20 cellular contexts compared by ENCODE assay signal in genomic region chr6:130143709-130144108, GRCh38.
A peak's percentile ranks its signal among the peaks of the same experiment; 100 is the strongest.
DNase-seq lines count a peak whose midpoint lies in the region; ATAC-seq, FAIRE-seq and TF ChIP-seq lines count a peak whose summit lies in the region.
"Had no signal": no experiment of that assay in that cellular context is flagged by ENCODE, and none has a peak within 500 bp of the region (broad histone marks: within the 10 kb centered on the region; RNA-seq: fewer than 3 reads in every experiment).

No MANE protein-coding gene starts in this region.

- BruUV-seq in PC-9 (replicated peaks; lab: Mats Ljungman, UMichigan): no TSS peak

- no peak overlapping the region for H3K27ac ChIP-seq in PC-9
- H3K27ac ChIP-seq: uterus, VCaP had no signal

- no peaks in the 10 kb centered on the region for H3F3A ChIP-seq in PC-9 (ENCODE audit: insufficient read depth, low read depth)

- POLR2A ChIA-PET in PC-9 (lab: Charles Lee; ENCODE audit: unreplicated experiment): no interaction called here

- H3K9me3 ChIP-seq in PC-9 (ENCODE audit: insufficient read depth, low read depth): no peaks in the 10 kb centered on the region
- H3K9me3 ChIP-seq: uterus had no signal

- no peaks in the 10 kb centered on the region for H3K9me2 ChIP-seq in PC-9 (ENCODE audit: insufficient read depth)

- CTCF ChIA-PET in PC-9 (lab: Charles Lee): no interaction called here

- H3K27me3 ChIP-seq in PC-9 (ENCODE audit: insufficient read depth, low read depth): no peaks in the 10 kb centered on the region
- H3K27me3 ChIP-seq: uterus had no signal

- H3K79me2 ChIP-seq in PC-9 (ENCODE audit: low read depth): no peaks in the 10 kb centered on the region

- intact Hi-C loops in PC-9 (cut with micrococcal nuclease; ENCODE audit: unreplicated experiment): no loop called here

- no peak overlapping the region for H2AFZ ChIP-seq in PC-9

- no peaks in the 10 kb centered on the region for H4K20me1 ChIP-seq in PC-9 (ENCODE audit: insufficient read depth)

- TF ChIP-seq POLR2A in H54 (IDR thresholded peaks at IDR 0.05; ENCODE audit: low read depth, low read length): no peak

- in situ Hi-C loops in astrocyte of the spinal cord (cut with HindIII; ENCODE audit: low sequenced_read_pairs): no loop called here

- no peak for ATAC-seq in HG03520 (IDR thresholded peaks at IDR 0.05; ENCODE audit: unreplicated experiment)
- ATAC-seq: activated CD8-positive, alpha-beta T cell treated with anti-CD3 and anti-CD28 coated beads, Interleukin-2, amount 10 ng/mL, durations not matched to agents 7 days and 5 days; activated T-helper 17 cell treated with anti-CD3 and anti-CD28 coated beads, Interleukin-2, amount 50 U/mL, for 72 hours; left lobe of liver; Panc1 had no signal

- TF ChIP-seq CTCF in astrocyte of the spinal cord (IDR thresholded peaks at IDR 0.05; ENCODE audit: low read depth, low read length) (no peak), PC-9 (conservative IDR thresholded peaks at IDR 0.05) (no peak)

- no peak overlapping the region for H3K4me3 ChIP-seq in astrocyte of the spinal cord (ENCODE audit: low read depth, low read length)
- no peak overlapping the region for H3K4me3 ChIP-seq in PC-9
- H3K4me3 ChIP-seq: uterus had no signal

- H3K4me2 ChIP-seq in PC-9: no peak overlapping the region

- no peaks in the 10 kb centered on the region for H3K4me1 ChIP-seq in PC-9 (replicated peaks; ENCODE audit: insufficient read depth)
- H3K4me1 ChIP-seq: uterus had no signal

- H3K36me3 ChIP-seq in PC-9 (ENCODE audit: low read depth): no peaks in the 10 kb centered on the region
- H3K36me3 ChIP-seq: uterus had no signal

- peak; percentile 15 for FAIRE-seq in H54 (lab: Jason Lieb, UNC)
- FAIRE-seq: HTR-8/SVneo had no signal

- peak; percentile 58 for DNase-seq in AG08395 (ENCODE audit: low spot score)
- DNase-seq in H54 (ENCODE audit: insufficient read length, low spot score): no peak
- peak; percentile 42 for DNase-seq in astrocyte of the spinal cord (ENCODE audit: low read depth, low spot score)
- DNase-seq in hepatic stellate cell (ENCODE audit: low spot score): peak; percentile 11
- no peak for DNase-seq in DMS 273 (lab: John Stamatoyannopoulos, UW; ENCODE audit: unreplicated experiment)
- DNase-seq in PC-9: no peak
- no peak for DNase-seq in NCI-H1694 (lab: John Stamatoyannopoulos, UW)
- DNase-seq: activated CD8-positive, alpha-beta T cell treated with anti-CD3 and anti-CD28 coated beads, Interleukin-2, amount 10 ng/mL, durations not matched to agents 7 days and 5 days; anterior cingulate cortex; MM.1S; NCI-H774; stimulated activated CD4-positive, alpha-beta T cell treated with anti-CD3 and anti-CD28 coated beads, Interleukin-15, amount 100 ng/mL, for 24 hours; SW 1271; uterus had no signal

Comparison
In these comparisons a context has a peak if more than half of its experiments do, and no peak if none do; other contexts are left out.
1. DNase-seq: peak in AG08395 (single experiment), astrocyte of the spinal cord (single experiment) and hepatic stellate cell (single experiment); none in H54 (single experiment), DMS 273 (single experiment), PC-9 (0 of 2) and NCI-H1694 (single experiment).